Comparison of ENCODE assay signal across 1 cellular context in the genomic region with DNA sequence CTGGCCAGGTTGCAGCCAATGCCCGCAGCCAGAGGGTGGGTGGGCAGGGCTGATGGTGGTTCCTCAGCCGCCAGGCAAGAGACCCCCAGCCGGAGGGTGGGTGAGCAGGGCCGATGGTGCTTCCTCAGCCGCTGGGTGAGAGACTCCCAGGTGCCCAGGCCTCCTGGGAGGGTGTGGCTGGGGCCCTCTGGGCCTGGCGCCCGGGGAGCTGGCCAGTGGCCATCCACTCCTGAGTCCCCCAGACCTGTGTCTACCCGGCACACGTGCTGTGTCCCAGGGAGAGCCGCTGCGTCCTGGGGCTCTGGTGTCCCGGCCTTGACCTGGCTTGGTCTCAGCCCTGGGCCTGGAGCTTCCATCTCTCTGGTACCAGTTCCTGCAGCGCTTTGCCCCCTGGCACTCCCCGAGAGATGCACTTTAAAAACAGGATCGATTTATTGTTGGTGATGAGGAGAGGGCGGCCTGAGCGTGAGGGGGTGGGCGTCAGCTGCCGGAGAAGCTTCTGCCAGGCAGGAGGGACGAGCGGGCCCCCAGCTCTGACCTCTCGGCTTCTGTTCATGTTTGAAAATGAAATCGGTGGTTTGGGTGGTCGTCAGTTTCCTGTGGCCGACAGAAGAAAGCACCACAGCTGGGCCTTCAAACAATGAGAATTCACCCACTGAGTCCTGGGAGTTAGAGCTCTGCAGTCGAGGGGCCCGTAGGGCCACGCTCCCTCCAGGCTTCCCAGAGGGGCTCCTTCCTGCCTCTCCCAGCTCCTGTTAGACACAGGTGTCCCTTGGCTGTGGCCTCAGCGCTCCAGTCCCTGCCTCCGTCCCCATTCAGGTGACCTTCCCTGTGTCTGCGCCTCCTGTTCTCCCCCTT.
TF ChIP-seq lines count a peak whose summit lies in the region.

No MANE protein-coding gene starts in this region.

TF ChIP-seq in H1, 55 proteins besides CTCF, POLR2A, EP300 and RAD21:
- TF ChIP-seq, protein P1, sequence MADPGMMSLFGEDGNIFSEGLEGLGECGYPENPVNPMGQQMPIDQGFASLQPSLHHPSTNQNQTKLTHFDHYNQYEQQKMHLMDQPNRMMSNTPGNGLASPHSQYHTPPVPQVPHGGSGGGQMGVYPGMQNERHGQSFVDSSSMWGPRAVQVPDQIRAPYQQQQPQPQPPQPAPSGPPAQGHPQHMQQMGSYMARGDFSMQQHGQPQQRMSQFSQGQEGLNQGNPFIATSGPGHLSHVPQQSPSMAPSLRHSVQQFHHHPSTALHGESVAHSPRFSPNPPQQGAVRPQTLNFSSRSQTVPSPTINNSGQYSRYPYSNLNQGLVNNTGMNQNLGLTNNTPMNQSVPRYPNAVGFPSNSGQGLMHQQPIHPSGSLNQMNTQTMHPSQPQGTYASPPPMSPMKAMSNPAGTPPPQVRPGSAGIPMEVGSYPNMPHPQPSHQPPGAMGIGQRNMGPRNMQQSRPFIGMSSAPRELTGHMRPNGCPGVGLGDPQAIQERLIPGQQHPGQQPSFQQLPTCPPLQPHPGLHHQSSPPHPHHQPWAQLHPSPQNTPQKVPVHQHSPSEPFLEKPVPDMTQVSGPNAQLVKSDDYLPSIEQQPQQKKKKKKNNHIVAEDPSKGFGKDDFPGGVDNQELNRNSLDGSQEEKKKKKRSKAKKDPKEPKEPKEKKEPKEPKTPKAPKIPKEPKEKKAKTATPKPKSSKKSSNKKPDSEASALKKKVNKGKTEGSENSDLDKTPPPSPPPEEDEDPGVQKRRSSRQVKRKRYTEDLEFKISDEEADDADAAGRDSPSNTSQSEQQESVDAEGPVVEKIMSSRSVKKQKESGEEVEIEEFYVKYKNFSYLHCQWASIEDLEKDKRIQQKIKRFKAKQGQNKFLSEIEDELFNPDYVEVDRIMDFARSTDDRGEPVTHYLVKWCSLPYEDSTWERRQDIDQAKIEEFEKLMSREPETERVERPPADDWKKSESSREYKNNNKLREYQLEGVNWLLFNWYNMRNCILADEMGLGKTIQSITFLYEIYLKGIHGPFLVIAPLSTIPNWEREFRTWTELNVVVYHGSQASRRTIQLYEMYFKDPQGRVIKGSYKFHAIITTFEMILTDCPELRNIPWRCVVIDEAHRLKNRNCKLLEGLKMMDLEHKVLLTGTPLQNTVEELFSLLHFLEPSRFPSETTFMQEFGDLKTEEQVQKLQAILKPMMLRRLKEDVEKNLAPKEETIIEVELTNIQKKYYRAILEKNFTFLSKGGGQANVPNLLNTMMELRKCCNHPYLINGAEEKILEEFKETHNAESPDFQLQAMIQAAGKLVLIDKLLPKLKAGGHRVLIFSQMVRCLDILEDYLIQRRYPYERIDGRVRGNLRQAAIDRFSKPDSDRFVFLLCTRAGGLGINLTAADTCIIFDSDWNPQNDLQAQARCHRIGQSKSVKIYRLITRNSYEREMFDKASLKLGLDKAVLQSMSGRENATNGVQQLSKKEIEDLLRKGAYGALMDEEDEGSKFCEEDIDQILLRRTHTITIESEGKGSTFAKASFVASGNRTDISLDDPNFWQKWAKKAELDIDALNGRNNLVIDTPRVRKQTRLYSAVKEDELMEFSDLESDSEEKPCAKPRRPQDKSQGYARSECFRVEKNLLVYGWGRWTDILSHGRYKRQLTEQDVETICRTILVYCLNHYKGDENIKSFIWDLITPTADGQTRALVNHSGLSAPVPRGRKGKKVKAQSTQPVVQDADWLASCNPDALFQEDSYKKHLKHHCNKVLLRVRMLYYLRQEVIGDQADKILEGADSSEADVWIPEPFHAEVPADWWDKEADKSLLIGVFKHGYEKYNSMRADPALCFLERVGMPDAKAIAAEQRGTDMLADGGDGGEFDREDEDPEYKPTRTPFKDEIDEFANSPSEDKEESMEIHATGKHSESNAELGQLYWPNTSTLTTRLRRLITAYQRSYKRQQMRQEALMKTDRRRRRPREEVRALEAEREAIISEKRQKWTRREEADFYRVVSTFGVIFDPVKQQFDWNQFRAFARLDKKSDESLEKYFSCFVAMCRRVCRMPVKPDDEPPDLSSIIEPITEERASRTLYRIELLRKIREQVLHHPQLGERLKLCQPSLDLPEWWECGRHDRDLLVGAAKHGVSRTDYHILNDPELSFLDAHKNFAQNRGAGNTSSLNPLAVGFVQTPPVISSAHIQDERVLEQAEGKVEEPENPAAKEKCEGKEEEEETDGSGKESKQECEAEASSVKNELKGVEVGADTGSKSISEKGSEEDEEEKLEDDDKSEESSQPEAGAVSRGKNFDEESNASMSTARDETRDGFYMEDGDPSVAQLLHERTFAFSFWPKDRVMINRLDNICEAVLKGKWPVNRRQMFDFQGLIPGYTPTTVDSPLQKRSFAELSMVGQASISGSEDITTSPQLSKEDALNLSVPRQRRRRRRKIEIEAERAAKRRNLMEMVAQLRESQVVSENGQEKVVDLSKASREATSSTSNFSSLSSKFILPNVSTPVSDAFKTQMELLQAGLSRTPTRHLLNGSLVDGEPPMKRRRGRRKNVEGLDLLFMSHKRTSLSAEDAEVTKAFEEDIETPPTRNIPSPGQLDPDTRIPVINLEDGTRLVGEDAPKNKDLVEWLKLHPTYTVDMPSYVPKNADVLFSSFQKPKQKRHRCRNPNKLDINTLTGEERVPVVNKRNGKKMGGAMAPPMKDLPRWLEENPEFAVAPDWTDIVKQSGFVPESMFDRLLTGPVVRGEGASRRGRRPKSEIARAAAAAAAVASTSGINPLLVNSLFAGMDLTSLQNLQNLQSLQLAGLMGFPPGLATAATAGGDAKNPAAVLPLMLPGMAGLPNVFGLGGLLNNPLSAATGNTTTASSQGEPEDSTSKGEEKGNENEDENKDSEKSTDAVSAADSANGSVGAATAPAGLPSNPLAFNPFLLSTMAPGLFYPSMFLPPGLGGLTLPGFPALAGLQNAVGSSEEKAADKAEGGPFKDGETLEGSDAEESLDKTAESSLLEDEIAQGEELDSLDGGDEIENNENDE (IDR thresholded peaks at IDR 0.05; ENCODE audit: insufficient replicate concordance, low read length) = no peak
- no peak for TF ChIP-seq SRF (IDR thresholded peaks at IDR 0.05; ENCODE audit: low read depth, low read length)
- TF ChIP-seq, protein P2, sequence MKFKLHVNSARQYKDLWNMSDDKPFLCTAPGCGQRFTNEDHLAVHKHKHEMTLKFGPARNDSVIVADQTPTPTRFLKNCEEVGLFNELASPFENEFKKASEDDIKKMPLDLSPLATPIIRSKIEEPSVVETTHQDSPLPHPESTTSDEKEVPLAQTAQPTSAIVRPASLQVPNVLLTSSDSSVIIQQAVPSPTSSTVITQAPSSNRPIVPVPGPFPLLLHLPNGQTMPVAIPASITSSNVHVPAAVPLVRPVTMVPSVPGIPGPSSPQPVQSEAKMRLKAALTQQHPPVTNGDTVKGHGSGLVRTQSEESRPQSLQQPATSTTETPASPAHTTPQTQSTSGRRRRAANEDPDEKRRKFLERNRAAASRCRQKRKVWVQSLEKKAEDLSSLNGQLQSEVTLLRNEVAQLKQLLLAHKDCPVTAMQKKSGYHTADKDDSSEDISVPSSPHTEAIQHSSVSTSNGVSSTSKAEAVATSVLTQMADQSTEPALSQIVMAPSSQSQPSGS (IDR thresholded peaks at IDR 0.05; ENCODE audit: low read length) = no peak
- no peak for TF ChIP-seq KDM1A (IDR thresholded peaks at IDR 0.05; ENCODE audit: borderline replicate concordance, low read length)
- no peak for TF ChIP-seq FOSL1 (IDR thresholded peaks at IDR 0.05; ENCODE audit: insufficient read depth, low read depth, low read length)
- TF ChIP-seq RBBP5 (IDR thresholded peaks at IDR 0.05; ENCODE audit: borderline replicate concordance, low read depth, low read length) = no peak
- no peak for TF ChIP-seq TAF1 (IDR thresholded peaks at IDR 0.05; ENCODE audit: low read depth, low read length)
- TF ChIP-seq SP1 (IDR thresholded peaks at IDR 0.05; ENCODE audit: low read depth, low read length) = no peak
- no peak for TF ChIP-seq TAF7 (optimal IDR thresholded peaks at IDR 0.05; ENCODE audit: borderline replicate concordance, low read depth, low read length)
- no peak for TF ChIP-seq SIRT6 (IDR thresholded peaks at IDR 0.05; ENCODE audit: low read length)
- TF ChIP-seq BACH1 (IDR thresholded peaks at IDR 0.05; ENCODE audit: low read length) = no peak
- TF ChIP-seq, protein P3, sequence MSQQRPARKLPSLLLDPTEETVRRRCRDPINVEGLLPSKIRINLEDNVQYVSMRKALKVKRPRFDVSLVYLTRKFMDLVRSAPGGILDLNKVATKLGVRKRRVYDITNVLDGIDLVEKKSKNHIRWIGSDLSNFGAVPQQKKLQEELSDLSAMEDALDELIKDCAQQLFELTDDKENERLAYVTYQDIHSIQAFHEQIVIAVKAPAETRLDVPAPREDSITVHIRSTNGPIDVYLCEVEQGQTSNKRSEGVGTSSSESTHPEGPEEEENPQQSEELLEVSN (IDR thresholded peaks at IDR 0.05) = no peak
- no peak for TF ChIP-seq JUN (IDR thresholded peaks at IDR 0.05; ENCODE audit: low read depth, low read length)
- no peak for TF ChIP-seq MAFK (IDR thresholded peaks at IDR 0.05; ENCODE audit: low read depth, low read length)
- no peak for TF ChIP-seq SAP30 (IDR thresholded peaks at IDR 0.05; ENCODE audit: insufficient read depth, insufficient replicate concordance, low read length)
- TF ChIP-seq TEAD4 (IDR thresholded peaks at IDR 0.05; ENCODE audit: low read depth, low read length) = no peak
- no peak for TF ChIP-seq TCF12 (IDR thresholded peaks at IDR 0.05; ENCODE audit: low read depth, low read length)
- no peak for TF ChIP-seq CHD2 (IDR thresholded peaks at IDR 0.05; ENCODE audit: low read length)
